ENCODE assay signal across 7 cellular contexts in the genomic region with DNA sequence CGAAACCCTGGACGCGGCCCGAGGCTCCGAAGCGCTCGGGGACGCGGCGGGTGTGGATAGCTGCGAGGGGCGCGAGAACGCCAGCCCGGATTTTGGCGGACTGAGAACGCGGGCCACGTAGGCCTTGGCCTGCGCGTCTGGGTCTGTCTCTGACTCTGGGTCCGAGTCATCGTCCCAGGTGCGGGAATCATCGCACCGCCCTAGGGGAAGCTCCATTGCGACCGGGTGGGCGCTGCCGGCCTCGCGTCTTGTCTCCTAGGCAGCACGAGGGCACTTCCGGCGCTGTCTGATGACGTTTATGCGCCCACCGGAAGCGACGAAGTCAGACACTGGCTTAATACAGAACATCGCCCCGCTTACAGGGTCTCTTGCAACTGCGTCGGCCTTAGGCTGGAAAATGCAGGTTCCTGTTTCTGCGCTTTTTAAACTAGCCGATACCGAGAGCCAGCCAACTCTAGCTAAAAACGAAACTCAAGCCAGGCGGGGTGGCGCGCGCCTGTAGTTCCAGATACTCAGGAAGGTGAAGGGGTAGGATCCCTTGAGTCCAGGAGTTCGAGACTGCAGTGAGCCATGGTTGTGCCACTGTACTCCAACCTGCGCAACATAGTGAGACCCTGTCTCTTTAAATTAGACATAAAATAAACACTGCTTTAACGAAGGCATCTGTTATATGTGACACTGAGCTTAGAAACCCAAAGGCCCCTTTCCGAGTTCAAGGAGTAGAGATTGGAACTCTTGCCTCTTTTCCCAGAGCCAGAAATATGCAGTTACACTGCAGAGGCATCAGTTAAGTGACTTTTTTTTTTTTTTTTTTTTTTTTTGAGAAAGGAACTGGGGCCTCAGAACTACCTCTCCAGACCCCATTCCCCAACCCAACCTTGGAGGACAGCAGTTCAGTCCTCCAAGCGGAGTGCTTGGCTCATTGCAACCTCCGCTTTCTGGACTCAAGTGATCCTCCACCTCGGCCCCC. TPM values are rescaled to one million over a fixed set of nuclear protein-coding genes. Genes with fewer than 3 reads are reported as not detected.
DNase-seq lines count a peak whose midpoint lies in the region; ATAC-seq and TF ChIP-seq lines count a peak whose summit lies in the region.

A gene (minus strand): TSS at position 266 of the 970 bp plus-strand sequence. CDS start 50 bp downstream, at position 216.

- no peaks in the 10 kb centered on the region for H3K27me3 ChIP-seq in skeletal muscle satellite cell (ENCODE audit: control insufficient read depth, insufficient read depth, low read length)

- H3K9me3 ChIP-seq in iPS-18c (ENCODE audit: control insufficient read depth, insufficient read depth, low read length): no peaks in the 10 kb centered on the region
- H3K9me3 ChIP-seq in skeletal muscle satellite cell (replicated peaks; ENCODE audit: low read length): no peaks in the 10 kb centered on the region

- peak within 1 kb of the TSS; percentile 83 for H3K4me3 Mint-ChIP-seq in MCF 10A (ENCODE audit: unreplicated experiment)

- peak within 1 kb of the TSS; percentile 90 for H3K4me2 ChIP-seq in skeletal muscle satellite cell (ENCODE audit: low read length)

- BruUV-seq in MCF 10A (replicated peaks; lab: Mats Ljungman, UMichigan): TSS peak; percentile 94

- intact Hi-C loops in MCF 10A (cut with micrococcal nuclease): loop anchor here (1.0 kb wide), 1 partner anchor 15 kb away; a partner anchor contains a TSS

- DNase-seq in NCI-H2196 (lab: John Stamatoyannopoulos, UW; ENCODE audit: unreplicated experiment) (peak; percentile 92), MCF 10A (ENCODE audit: unreplicated experiment) (peak; percentile 93)

- no peaks in the 10 kb centered on the region for H3K9me3 Mint-ChIP-seq in MCF 10A (ENCODE audit: unreplicated experiment)

- CTCF ChIA-PET in MCF 10A (lab: Yijun Ruan, JAX): interaction anchor here (0.5 to 1.6 kb wide), 3 partner anchors 21 to 98 kb away, joined by 3 to 4 read pairs (median 3); no protein-coding TSS in a partner anchor

- H3K9ac ChIP-seq in skeletal muscle satellite cell (ENCODE audit: low read depth, low read length): peak within 1 kb of the TSS; percentile 82

- POLR2A ChIA-PET in MCF 10A (lab: Yijun Ruan, JAX): interaction anchor here (0.7 to 2.7 kb wide), 17 partner anchors 9 to 104 kb away, joined by 3 to 25 read pairs (median 5); a partner anchor contains a TSS

- H3K4me3 ChIP-seq in iPS-18c (ENCODE audit: insufficient read depth, low read depth, low read length) (peak within 1 kb of the TSS; percentile 94), skeletal muscle satellite cell (ENCODE audit: low read length) (peak within 1 kb of the TSS; percentile 86)

- H3K27me3 Mint-ChIP-seq in MCF 10A (ENCODE audit: insufficient read depth, unreplicated experiment): no peaks in the 10 kb centered on the region

- peaks cover 33% of the 10 kb centered on the region for H3K36me3 ChIP-seq in skeletal muscle satellite cell (ENCODE audit: insufficient read depth, low read length)

- peaks cover 5% of the 10 kb centered on the region for H3K4me1 Mint-ChIP-seq in MCF 10A (ENCODE audit: insufficient read depth, unreplicated experiment)

- TF ChIP-seq CTCF in VCaP (conservative IDR thresholded peaks at IDR 0.05): no peak
- TF ChIP-seq CTCF in MCF 10A (IDR thresholded peaks at IDR 0.05; ENCODE audit: unreplicated experiment): no peak

- peaks cover 14% of the 10 kb centered on the region for H3K4me1 ChIP-seq in skeletal muscle satellite cell (ENCODE audit: control insufficient read depth, insufficient read depth, low read length)

- peak within 1 kb of the TSS; percentile 75 for H3K27ac Mint-ChIP-seq in MCF 10A (ENCODE audit: low read depth, unreplicated experiment)

- ATAC-seq in GM18517 (IDR thresholded peaks at IDR 0.05; ENCODE audit: unreplicated experiment): peak; percentile 70
- peak; percentile 54 for ATAC-seq in HG03097 (IDR thresholded peaks at IDR 0.05; ENCODE audit: low FRiP score, unreplicated experiment)

- H3K36me3 Mint-ChIP-seq in MCF 10A (ENCODE audit: insufficient read depth, unreplicated experiment): peaks cover 56% of the 10 kb centered on the region

- peak within 1 kb of the TSS; percentile 77 for H3K27ac ChIP-seq in VCaP

RNA-seq across cellular contexts. Expression of the gene that starts here (rescaled TPM):
- 10.8 and 13.8 TPM in 2 replicates for total RNA-seq in MCF 10A (2022)
- total RNA-seq in skeletal muscle satellite cell (2012; rRNA removed): 16.4 and 17.2 TPM in 2 replicates

Comparison
In these comparisons a context has a peak if more than half of its experiments do, and no peak if none do; other contexts are left out.
1. Peak in every context shown above with its lines: DNase-seq, ATAC-seq, H3K4me3 ChIP-seq and H3K27ac ChIP-seq.